Comparison of ENCODE assay signal across 23 cellular contexts in genomic region chrX:9595131-9595530, GRCh38.
A peak's percentile ranks its signal among the peaks of the same experiment; 100 is the strongest.
DNase-seq lines count a peak whose midpoint lies in the region; ATAC-seq, FAIRE-seq and TF ChIP-seq lines count a peak whose summit lies in the region.
"Had no signal": no experiment of that assay in that cellular context is flagged by ENCODE, and none has a peak within 500 bp of the region (broad histone marks: within the 10 kb centered on the region; RNA-seq: fewer than 3 reads in every experiment).

No MANE protein-coding gene starts in this region.

- no peak for FAIRE-seq in HepG2 (lab: Jason Lieb, UNC)
- FAIRE-seq: A204.1, islet of Langerhans had no signal

- no TSS peak for BruUV-seq in HepG2 (replicated peaks; lab: Mats Ljungman, UMichigan)
- BruUV-seq in Calu3 (replicated peaks; lab: Mats Ljungman, UMichigan), result no TSS peak

- H3K27ac ChIP-seq in right lobe of liver, result no peak overlapping the region
- no peak overlapping the region for H3K27ac ChIP-seq in HepG2 (ENCODE audit: extremely low read length, insufficient read depth, low read length)
- no peak overlapping the region for H3K27ac ChIP-seq in CD4-positive, alpha-beta T cell (ENCODE audit: low read depth, low read length)
- H3K27ac ChIP-seq: body of pancreas, upper lobe of left lung had no signal

- H3K4me1 ChIP-seq in right lobe of liver (no peaks in the 10 kb centered on the region), HepG2 (ENCODE audit: insufficient read depth, low read length) (no peaks in the 10 kb centered on the region)
- H3K4me1 ChIP-seq: body of pancreas, upper lobe of left lung had no signal

- no peak overlapping the region for H3K9ac ChIP-seq in HepG2 (ENCODE audit: insufficient read depth, low read depth, low read length)

- H3K9me3 Mint-ChIP-seq in CD4-positive, alpha-beta T cell, result no peaks in the 10 kb centered on the region
- H3K9me3 Mint-ChIP-seq in Calu3 (ENCODE audit: low read depth, unreplicated experiment), result peaks cover 6% of the 10 kb centered on the region
- H3K9me3 Mint-ChIP-seq: natural killer cell treated with Interleukin-12 subunit alpha and Interleukin-12 subunit beta and Interleukin-15 and Interleukin-18, amount 100 ng/mL, for 72 hours; stimulated activated naive CD8-positive, alpha-beta T cell treated with anti-CD3 and anti-CD28 coated beads, Interleukin-15, Interleukin-2, amounts not matched to agents 100 ng/mL and 50 ng/mL, for 24 hours had no signal

- POLR2A ChIA-PET in HepG2 (lab: Yijun Ruan, JAX), result no interaction called here
- POLR2A ChIA-PET in CD4-positive, alpha-beta T cell (lab: Charles Lee), result no interaction called here

- H3K4me2 ChIP-seq in HepG2 (ENCODE audit: low read depth, low read length), result no peak overlapping the region

- TF ChIP-seq CTCF in right lobe of liver (IDR thresholded peaks at IDR 0.05) (no peak), HepG2 (CRISPR knock-in tag; IDR thresholded peaks at IDR 0.05) (no peak), fibroblast of the aortic adventitia (IDR thresholded peaks at IDR 0.05; ENCODE audit: insufficient read depth, low read length) (no peak), Calu3 (IDR thresholded peaks at IDR 0.05; ENCODE audit: unreplicated experiment) (no peak)
- no peak for TF ChIP-seq CTCF in CD4-positive, alpha-beta T cell (IDR thresholded peaks at IDR 0.05)

- WGBS in right lobe of liver (ENCODE audit: insufficient coverage, low coverage, low lambda C conversion rate, missing lambda C conversion rate), result 9% methylated on average over 2 of the region's 4 CpGs
- 83% methylated on average over 1 of the region's 4 CpGs for WGBS in HepG2 (ENCODE audit: low lambda C conversion rate)

- no peak for TF ChIP-seq RAD21 in HepG2 (CRISPR knock-in tag; IDR thresholded peaks at IDR 0.05)

- intact Hi-C loops in right lobe of liver (cut with DNase I) (no loop called here), HepG2 (cut with micrococcal nuclease; ENCODE audit: unreplicated experiment) (no loop called here), Calu3 (cut with micrococcal nuclease; ENCODE audit: unreplicated experiment) (no loop called here)
- intact Hi-C loops in CD4-positive, alpha-beta T cell (cut with DNase I, micrococcal nuclease), result no loop called here

- H2AFZ ChIP-seq in HepG2 (ENCODE audit: low read length), result no peak overlapping the region

- no peak overlapping the region for H3K4me3 Mint-ChIP-seq in CD4-positive, alpha-beta T cell
- no peak overlapping the region for H3K4me3 Mint-ChIP-seq in Calu3 (ENCODE audit: low read depth, unreplicated experiment)
- H3K4me3 Mint-ChIP-seq: CD8-positive, alpha-beta memory T cell; dendritic cell treated with granulocyte-macrophage colony-stimulating factor and Interleukin-4, amounts not matched to agents 40 ng/mL and 50 ng/mL, for 4 days; IgD-negative memory B cell; natural killer cell treated with Interleukin-12 subunit alpha and Interleukin-12 subunit beta and Interleukin-15 and Interleukin-18, amount 100 ng/mL, for 72 hours; stimulated activated naive CD8-positive, alpha-beta T cell treated with anti-CD3 and anti-CD28 coated beads, Interleukin-15, Interleukin-2, amounts not matched to agents 100 ng/mL and 50 ng/mL, for 24 hours had no signal

- H3K27me3 ChIP-seq in right lobe of liver (no peaks in the 10 kb centered on the region), HepG2 (ENCODE audit: control insufficient read depth in 1 of 2, insufficient read depth in 2 of 2, low read length in 2 of 2) (no peaks in the 10 kb centered on the region)
- H3K27me3 ChIP-seq in CD4-positive, alpha-beta T cell (ENCODE audit: control insufficient read depth, insufficient read depth, low read length), result no peaks in the 10 kb centered on the region
- H3K27me3 ChIP-seq: body of pancreas, upper lobe of left lung had no signal

- H3K79me2 ChIP-seq in HepG2 (ENCODE audit: insufficient read depth, low read length), result peaks cover 4% of the 10 kb centered on the region

- DNase-seq in right lobe of liver (no peak), HepG2 (ENCODE audit: low spot score) (no peak), fibroblast of the aortic adventitia (ENCODE audit: low read depth) (peak; percentile 30), Calu3 (no peak), kidney tubule cell (ENCODE audit: low spot score) (no peak)
- no peak for DNase-seq in CD4-positive, alpha-beta T cell
- DNase-seq: activated CD4-positive, alpha-beta T cell treated with anti-CD3 and anti-CD28 coated beads for 1 hour; activated CD8-positive, alpha-beta memory T cell treated with anti-CD3 and anti-CD28 coated beads, Interleukin-2, amount 50 U/mL, for 4 hours; activated naive CD4-positive, alpha-beta T cell; body of pancreas; CD8-positive, alpha-beta memory T cell; DND-41; NCI-H2029; T-helper 9 cell; upper lobe of left lung had no signal

- no peak for TF ChIP-seq POLR2A in right lobe of liver (IDR thresholded peaks at IDR 0.05)
- no peak for TF ChIP-seq POLR2A in HepG2 (IDR thresholded peaks at IDR 0.05; ENCODE audit: insufficient read depth in 1 of 2, low read depth in 2 of 2, low read length in 2 of 2)

- in situ Hi-C loops in HepG2 (cut with HindIII; ENCODE audit: extremely low pct_ligation_motif_present, low pct_unique_long_range_greater_than_20kb), result no loop called here

- TF ChIP-seq EP300 in HepG2 (IDR thresholded peaks at IDR 0.05; ENCODE audit: low read depth in 2 of 2, low read length in 2 of 2) (no peak), HepG2 (CRISPR knock-in tag; IDR thresholded peaks at IDR 0.05; ENCODE audit: borderline replicate concordance) (no peak)

- H4K20me1 ChIP-seq in HepG2 (ENCODE audit: insufficient read depth, low read length), result peaks cover 5% of the 10 kb centered on the region

- peaks cover 4% of the 10 kb centered on the region for H3K4me1 Mint-ChIP-seq in CD4-positive, alpha-beta T cell (ENCODE audit: low read depth)
- no peaks in the 10 kb centered on the region for H3K4me1 Mint-ChIP-seq in Calu3 (ENCODE audit: low read depth, unreplicated experiment)

- H3K36me3 Mint-ChIP-seq in CD4-positive, alpha-beta T cell (ENCODE audit: low read depth), result peaks cover 15% of the 10 kb centered on the region
- H3K36me3 Mint-ChIP-seq in Calu3 (ENCODE audit: insufficient read depth, unreplicated experiment), result no peaks in the 10 kb centered on the region
- H3K36me3 Mint-ChIP-seq: natural killer cell treated with Interleukin-12 subunit alpha and Interleukin-12 subunit beta and Interleukin-15 and Interleukin-18, amount 100 ng/mL, for 72 hours had no signal

- CTCF ChIA-PET in HepG2 (lab: Yijun Ruan, JAX; ENCODE audit: low intra/inter-chr PET ratio, low total read pairs) (no interaction called here), Calu3 (lab: Charles Lee) (no interaction called here)
- CTCF ChIA-PET in CD4-positive, alpha-beta T cell (lab: Charles Lee), result no interaction called here

- no peaks in the 10 kb centered on the region for H3K36me3 ChIP-seq in right lobe of liver
- no peaks in the 10 kb centered on the region for H3K36me3 ChIP-seq in HepG2 (replicated peaks in 1 of 2; ENCODE audit: control insufficient read depth in 1 of 2, insufficient read depth in 2 of 2, low read length in 2 of 2)
- H3K36me3 ChIP-seq: upper lobe of left lung had no signal

- H3K9me3 ChIP-seq in right lobe of liver (no peaks in the 10 kb centered on the region), HepG2 (ENCODE audit: low read length) (no peaks in the 10 kb centered on the region)
- no peaks in the 10 kb centered on the region for H3K9me3 ChIP-seq in CD4-positive, alpha-beta T cell (ENCODE audit: control insufficient read depth, low read length)
- H3K9me3 ChIP-seq: body of pancreas, upper lobe of left lung had no signal

- ATAC-seq in right lobe of liver (peak; percentile 71 to 73 (median 72)), HepG2 (no peak), SK-N-SH treated with all-trans-retinoic acid at 6 μM for 48 hours (peak; percentile 70), GM19035 (IDR thresholded peaks at IDR 0.05; ENCODE audit: unreplicated experiment) (no peak)
- ATAC-seq in CD4-positive, alpha-beta T cell (ENCODE audit: poor library complexity), result no peak
- ATAC-seq: body of pancreas; natural killer cell treated with Interleukin-12 subunit alpha and Interleukin-12 subunit beta and Interleukin-15 and Interleukin-18, amount 100 ng/mL, for 72 hours had no signal

- no peaks in the 10 kb centered on the region for H3K27me3 Mint-ChIP-seq in CD4-positive, alpha-beta T cell
- no peaks in the 10 kb centered on the region for H3K27me3 Mint-ChIP-seq in Calu3 (ENCODE audit: unreplicated experiment)
- H3K27me3 Mint-ChIP-seq: dendritic cell treated with granulocyte-macrophage colony-stimulating factor and Interleukin-4, amounts not matched to agents 40 ng/mL and 50 ng/mL, for 4 days; IgD-negative memory B cell; natural killer cell treated with Interleukin-12 subunit alpha and Interleukin-12 subunit beta and Interleukin-15 and Interleukin-18, amount 100 ng/mL, for 72 hours; stimulated activated naive CD8-positive, alpha-beta T cell treated with anti-CD3 and anti-CD28 coated beads, Interleukin-15, Interleukin-2, amounts not matched to agents 100 ng/mL and 50 ng/mL, for 24 hours had no signal

- H3K4me3 ChIP-seq in right lobe of liver (no peak overlapping the region), HepG2 (replicated peaks in 1 of 3; ENCODE audit: insufficient read depth in 1 of 3, low read depth in 2 of 3, low read length in 3 of 3) (no peak overlapping the region), fibroblast of the aortic adventitia (ENCODE audit: low read depth, low read length) (no peak overlapping the region)
- H3K4me3 ChIP-seq: body of pancreas, upper lobe of left lung had no signal

- H3K27ac Mint-ChIP-seq in CD4-positive, alpha-beta T cell, result no peak overlapping the region
- no peak overlapping the region for H3K27ac Mint-ChIP-seq in Calu3 (ENCODE audit: unreplicated experiment)
- H3K27ac Mint-ChIP-seq: dendritic cell treated with granulocyte-macrophage colony-stimulating factor and Interleukin-4, amounts not matched to agents 40 ng/mL and 50 ng/mL, for 4 days; IgD-negative memory B cell; natural killer cell treated with Interleukin-12 subunit alpha and Interleukin-12 subunit beta and Interleukin-15 and Interleukin-18, amount 100 ng/mL, for 72 hours; stimulated activated naive CD8-positive, alpha-beta T cell treated with anti-CD3 and anti-CD28 coated beads, Interleukin-15, Interleukin-2, amounts not matched to agents 100 ng/mL and 50 ng/mL, for 24 hours had no signal

TF ChIP-seq in HepG2, 621 proteins besides CTCF, POLR2A, EP300 and RAD21:
- TF ChIP-seq KLF9 (CRISPR knock-in tag; IDR thresholded peaks at IDR 0.05; ENCODE audit: low read depth), result no peak
- TF ChIP-seq MAX (IDR thresholded peaks at IDR 0.05), result no peak

TF ChIP-seq in SK-N-SH treated with all-trans-retinoic acid at 6 μM for 48 hours, 23 proteins besides CTCF, POLR2A, EP300 and RAD21:
- TF ChIP-seq TCF4 (CRISPR knock-in tag; IDR thresholded peaks at IDR 0.05; ENCODE audit: borderline replicate concordance) (no peak), BACH2 (CRISPR knock-in tag; IDR thresholded peaks at IDR 0.05; ENCODE audit: borderline replicate concordance) (no peak), RARB (CRISPR knock-in tag; IDR thresholded peaks at IDR 0.05) (no peak)

Comparison
In these comparisons a context has a peak if more than half of its experiments do, and no peak if none do; other contexts are left out.
1. ATAC-seq: peak in right lobe of liver (4 of 4) and SK-N-SH treated with all-trans-retinoic acid at 6 μM for 48 hours (single experiment); none in HepG2 (single experiment), CD4-positive, alpha-beta T cell (single experiment) and GM19035 (single experiment).